Comparison of ENCODE assay signal across 9 cellular contexts in the genomic region with DNA sequence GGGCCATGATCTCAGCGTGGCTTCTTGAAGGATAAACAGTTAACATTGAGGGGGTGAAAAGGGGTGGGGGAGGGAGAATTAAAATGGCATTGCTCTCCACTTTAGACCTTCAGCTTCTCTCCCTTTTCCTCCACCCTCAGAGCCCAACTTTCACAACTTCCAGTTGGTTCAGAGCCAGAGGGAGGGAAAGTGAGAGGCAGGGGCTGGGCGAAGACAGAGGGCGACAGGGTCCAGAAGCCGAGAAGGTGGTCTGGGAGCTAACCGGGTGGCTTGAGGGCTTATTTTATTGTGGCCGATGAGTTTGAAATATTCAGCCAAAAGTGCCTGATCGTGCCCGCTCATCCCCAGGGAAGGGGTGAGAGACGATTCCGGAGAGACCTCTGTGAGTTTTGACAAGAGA. TPM values are rescaled to one million over a fixed set of nuclear protein-coding genes. Genes with fewer than 3 reads are reported as not detected.
DNase-seq lines count a peak whose midpoint lies in the region; ATAC-seq, FAIRE-seq and TF ChIP-seq lines count a peak whose summit lies in the region.
"Had no signal": no experiment of that assay in that cellular context is flagged by ENCODE, and none has a peak within 500 bp of the region (broad histone marks: within the 10 kb centered on the region; RNA-seq: fewer than 3 reads in every experiment).

No MANE protein-coding gene starts in this region.

- no peaks in the 10 kb centered on the region for H3K9me2 ChIP-seq in hepatocyte (replicated peaks; ENCODE audit: insufficient read depth)

- ATAC-seq in GM21360 (IDR thresholded peaks at IDR 0.05; ENCODE audit: unreplicated experiment): no peak
- no peak for ATAC-seq in HG02588 (IDR thresholded peaks at IDR 0.05; ENCODE audit: unreplicated experiment)

- H3K4me2 ChIP-seq in hepatocyte: peak overlapping the region; percentile 95

- no peaks in the 10 kb centered on the region for H3K27me3 ChIP-seq in hepatocyte
- peaks cover 15% of the 10 kb centered on the region for H3K27me3 ChIP-seq in rectal smooth muscle tissue (ENCODE audit: control insufficient read depth, insufficient read depth, low read length)

- 0 out of 2 replicates have a peak, but pooled peaks cover 2% of the 10 kb centered on the region for H3K36me3 ChIP-seq in ES-I3 (ENCODE audit: insufficient read depth, low read length)
- no peaks in the 10 kb centered on the region for H3K36me3 ChIP-seq in hepatocyte (replicated peaks; ENCODE audit: insufficient read depth, low read depth)
- peaks cover 2% of the 10 kb centered on the region for H3K36me3 ChIP-seq in rectal smooth muscle tissue (ENCODE audit: control insufficient read depth, insufficient read depth, low read length)

- TF ChIP-seq POLR2A in GM12891 (IDR thresholded peaks at IDR 0.05; ENCODE audit: low read depth, low read length): no peak

- FAIRE-seq in GM12891 (lab: Jason Lieb, UNC): no peak

- peak overlapping the region; percentile 58; the same call in 1 of the 2 replicates for H3K9ac ChIP-seq in ES-I3 (ENCODE audit: low read depth, low read length)
- H3K9ac ChIP-seq in rectal smooth muscle tissue (ENCODE audit: low read length): no peak overlapping the region

- H3K9me3 ChIP-seq in ES-I3 (ENCODE audit: control insufficient read depth, insufficient read depth, low read length) (no peaks in the 10 kb centered on the region), hepatocyte (ENCODE audit: low read depth) (no peaks in the 10 kb centered on the region)

- peak overlapping the region; percentile 58 for H2AFZ ChIP-seq in hepatocyte

- H3K4me1 ChIP-seq in ES-I3 (ENCODE audit: insufficient read depth, low read length): peaks cover 10% of the 10 kb centered on the region; the same call in 1 of the 2 replicates
- H3K4me1 ChIP-seq in hepatocyte (ENCODE audit: insufficient read depth): peaks cover 16% of the 10 kb centered on the region
- H3K4me1 ChIP-seq in rectal smooth muscle tissue (ENCODE audit: control insufficient read depth, insufficient read depth, low read length): no peaks in the 10 kb centered on the region

- no peaks in the 10 kb centered on the region for H4K20me1 ChIP-seq in hepatocyte (ENCODE audit: insufficient read depth, poor library complexity, severe bottlenecking)

- peaks cover 63% of the 10 kb centered on the region for H3K79me2 ChIP-seq in hepatocyte

- 10% methylated on average over 10 of the region's 10 CpGs for WGBS in hepatocyte (ENCODE audit: low lambda C conversion rate, missing lambda C conversion rate)

- peak overlapping the region; percentile 80 for H3K4me3 ChIP-seq in WI38 (ENCODE audit: low read depth, low read length)
- H3K4me3 ChIP-seq in hepatocyte: peak overlapping the region; percentile 57
- peak overlapping the region; percentile 71 for H3K4me3 ChIP-seq in rectal smooth muscle tissue (ENCODE audit: low read length)

- no peak for TF ChIP-seq CTCF in WI38 (IDR thresholded peaks at IDR 0.05; ENCODE audit: low read depth, low read length)
- TF ChIP-seq CTCF in hepatocyte (IDR thresholded peaks at IDR 0.05; ENCODE audit: poor library complexity): no peak

- DNase-seq in hepatocyte (ENCODE audit: low spot score): peak; percentile 26
- DNase-seq in GM12891 (ENCODE audit: insufficient read length, low spot score): no peak
- no peak for DNase-seq in NCI-H524 (lab: John Stamatoyannopoulos, UW)
- DNase-seq: NCI-H524 treated with DMSO at 0.1 percent for 48 hours had no signal

- H3K27ac ChIP-seq in hepatocyte (peak overlapping the region; percentile 89), rectal smooth muscle tissue (ENCODE audit: low read depth, low read length) (peak overlapping the region; percentile 38)

TF ChIP-seq in GM12891, 5 proteins besides CTCF, POLR2A, EP300 and RAD21:
- TF ChIP-seq POU2F2 (IDR thresholded peaks at IDR 0.05; ENCODE audit: low read depth, low read length) (no peak), TAF1 (IDR thresholded peaks at IDR 0.05; ENCODE audit: low read depth, low read length) (no peak), PAX5 (IDR thresholded peaks at IDR 0.05; ENCODE audit: insufficient read depth, low read length, severe bottlenecking) (no peak), SPI1 (IDR thresholded peaks at IDR 0.05; ENCODE audit: low read depth, low read length) (no peak), POLR2AphosphoS5 (IDR thresholded peaks at IDR 0.05; ENCODE audit: low read depth, low read length) (no peak)

RNA-seq across cellular contexts. Expression of gene BMP4, which starts 4.1 kb away (rescaled TPM):
- total RNA-seq in hepatocyte: 54.0 and 56.0 TPM in 2 replicates
- polyA plus RNA-seq in hepatocyte: 41.2 and 50.6 TPM in 2 replicates
- polyA plus RNA-seq in GM12891 (2012; ENCODE audit: low read depth, missing spikeins): 0.42 TPM
